Comparison of ENCODE assay signal across 1 cellular context in the genomic region with DNA sequence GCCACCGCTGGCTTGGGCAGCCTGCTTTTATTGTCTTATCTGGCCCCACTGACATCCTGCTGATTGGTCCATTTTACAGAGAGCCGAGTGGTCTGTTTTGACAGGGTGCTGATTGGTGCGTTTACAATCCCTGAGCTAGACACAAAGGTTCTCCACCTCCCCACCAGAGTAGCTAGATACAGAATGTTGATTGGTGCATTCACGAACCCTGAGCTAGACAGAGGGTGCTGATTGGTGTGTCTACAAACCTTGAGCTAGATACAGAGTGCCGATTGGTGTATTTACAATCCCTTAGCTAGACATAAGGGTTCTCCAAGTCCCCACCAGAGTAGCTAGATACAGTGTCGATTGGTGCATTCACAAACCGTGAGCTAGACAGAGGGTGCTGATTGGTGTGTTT.
TF ChIP-seq lines count a peak whose summit lies in the region.

No MANE protein-coding gene starts in this region.

TF ChIP-seq in K562, 482 proteins besides CTCF, POLR2A, EP300 and RAD21:
- peak; percentile 41 for TF ChIP-seq ASH1L (IDR thresholded peaks at IDR 0.05; ENCODE audit: borderline replicate concordance, low read depth, partially characterized antibody)
- TF ChIP-seq MBD2 (IDR thresholded peaks at IDR 0.05; ENCODE audit: borderline replicate concordance, low read depth): peak; percentile 29; the same call in 1 of the 2 replicates
- TF ChIP-seq FOS (IDR thresholded peaks at IDR 0.05; ENCODE audit: extremely low read depth, insufficient read length): peak; percentile 11
- TF ChIP-seq NFYB (IDR thresholded peaks at IDR 0.05; ENCODE audit: extremely low read depth, insufficient read length): peak; percentile 50
